2 cellular contexts compared by ENCODE assay signal in genomic region chr5:171398660-171399059, GRCh38. TPM values are rescaled to one million over a fixed set of nuclear protein-coding genes. Genes with fewer than 3 reads are reported as not detected.
"Had no signal": no experiment of that assay in that cellular context is flagged by ENCODE, and none has a peak within 500 bp of the region (broad histone marks: within the 10 kb centered on the region; RNA-seq: fewer than 3 reads in every experiment).

No MANE protein-coding gene starts in this region.

RNA-seq across cellular contexts. Expression of gene FGF18, which starts 20.8 kb away (rescaled TPM):
- total RNA-seq: dermis microvascular lymphatic vessel endothelial cell had no signal
- polyA plus RNA-seq: liver had no signal
